ENCODE assay signal across 15 cellular contexts in genomic region chr20:4946585-4947378, GRCh38.
DNase-seq lines count a peak whose midpoint lies in the region; ATAC-seq lines count a peak whose summit lies in the region.
"Had no signal": no experiment of that assay in that cellular context is flagged by ENCODE, and none has a peak within 500 bp of the region (broad histone marks: within the 10 kb centered on the region; RNA-seq: fewer than 3 reads in every experiment).

No MANE protein-coding gene starts in this region.

- peak overlapping the region; percentile 69 for H3K27ac Mint-ChIP-seq in dendritic cell treated with granulocyte-macrophage colony-stimulating factor and Interleukin-4, amounts not matched to agents 40 ng/mL and 50 ng/mL, for 4 days
- H3K27ac Mint-ChIP-seq: activated T-helper 2 cell treated with anti-CD3 and anti-CD28 coated beads, Interferon-gamma antibody, Interleukin-2, Interleukin-4, amounts not matched to agents 10 μg/mL and 5 μg/mL and 100 μg/mL, durations not matched to agents 14 hours and 24 hours and 36 hours had no signal

- H3K4me3 ChIP-seq in HAP-1, result no peak overlapping the region
- H3K4me3 ChIP-seq: SJSA1, skin epidermis had no signal

- ATAC-seq in HG02885 (IDR thresholded peaks at IDR 0.05; ENCODE audit: poor library complexity, unreplicated experiment) (peak; percentile 49), GM19467 (IDR thresholded peaks at IDR 0.05; ENCODE audit: unreplicated experiment) (no peak), GM18858 (IDR thresholded peaks at IDR 0.05; ENCODE audit: unreplicated experiment) (no peak)
- ATAC-seq: left lobe of liver had no signal

- peaks cover 11% of the 10 kb centered on the region for H3K4me1 ChIP-seq in HAP-1
- H3K4me1 ChIP-seq: Caco-2 had no signal

- peak; percentile 7 for DNase-seq in stimulated activated CD4-positive, alpha-beta T cell treated with anti-CD3 and anti-CD28 coated beads, Interleukin-15, amount 100 ng/mL, for 24 hours
- DNase-seq in stimulated activated CD4-positive, alpha-beta T cell treated with anti-CD3 and anti-CD28 coated beads, Interleukin-4, amount 100 ng/mL, for 1 hour, result no peak
- DNase-seq in HAP-1 (ENCODE audit: low spot score in 2 of 2), result no peak
- DNase-seq in NCI-H2171 (lab: John Stamatoyannopoulos, UW), result no peak
- DNase-seq: Caco-2; NCI-H1436; stimulated activated naive CD4-positive, alpha-beta T cell treated with Interleukin-2 at 50 U/mL for 16 hours had no signal

- H3K36me3 Mint-ChIP-seq in dendritic cell treated with granulocyte-macrophage colony-stimulating factor and Interleukin-4, amounts not matched to agents 40 ng/mL and 50 ng/mL, for 4 days (ENCODE audit: low read depth), result peaks cover 52% of the 10 kb centered on the region

- no peaks in the 10 kb centered on the region for H3K9me3 ChIP-seq in HAP-1
- H3K9me3 ChIP-seq: Caco-2, SJSA1 had no signal

- H3K9me3 Mint-ChIP-seq in dendritic cell treated with granulocyte-macrophage colony-stimulating factor and Interleukin-4, amounts not matched to agents 40 ng/mL and 50 ng/mL, for 4 days, result no peaks in the 10 kb centered on the region
- H3K9me3 Mint-ChIP-seq: activated T-helper 2 cell treated with anti-CD3 and anti-CD28 coated beads, Interferon-gamma antibody, Interleukin-2, Interleukin-4, amounts not matched to agents 10 μg/mL and 5 μg/mL and 100 μg/mL, durations not matched to agents 14 hours and 24 hours and 36 hours had no signal

- no peaks in the 10 kb centered on the region for H3K27me3 Mint-ChIP-seq in dendritic cell treated with granulocyte-macrophage colony-stimulating factor and Interleukin-4, amounts not matched to agents 40 ng/mL and 50 ng/mL, for 4 days

- no peak overlapping the region for H3K4me3 Mint-ChIP-seq in dendritic cell treated with granulocyte-macrophage colony-stimulating factor and Interleukin-4, amounts not matched to agents 40 ng/mL and 50 ng/mL, for 4 days

- in situ Hi-C loops in HAP-1 (cut with MboI; ENCODE audit: low sequenced_read_pairs), result no loop called here

- H3K36me3 ChIP-seq in HAP-1 (replicated peaks), result no peaks in the 10 kb centered on the region
- H3K36me3 ChIP-seq: SJSA1 had no signal

- peaks cover 79% of the 10 kb centered on the region for H3K4me1 Mint-ChIP-seq in dendritic cell treated with granulocyte-macrophage colony-stimulating factor and Interleukin-4, amounts not matched to agents 40 ng/mL and 50 ng/mL, for 4 days (ENCODE audit: low read depth)

- intact Hi-C loops in dendritic cell treated with granulocyte-macrophage colony-stimulating factor and Interleukin-4, amounts not matched to agents 40 ng/mL and 50 ng/mL, for 4 days (cut with micrococcal nuclease), result no loop called here

- no peaks in the 10 kb centered on the region for H3K27me3 ChIP-seq in HAP-1 (ENCODE audit: low read depth)
- H3K27me3 ChIP-seq: SJSA1 had no signal
